Comparison of ENCODE assay signal across 25 cellular contexts in the genomic region with DNA sequence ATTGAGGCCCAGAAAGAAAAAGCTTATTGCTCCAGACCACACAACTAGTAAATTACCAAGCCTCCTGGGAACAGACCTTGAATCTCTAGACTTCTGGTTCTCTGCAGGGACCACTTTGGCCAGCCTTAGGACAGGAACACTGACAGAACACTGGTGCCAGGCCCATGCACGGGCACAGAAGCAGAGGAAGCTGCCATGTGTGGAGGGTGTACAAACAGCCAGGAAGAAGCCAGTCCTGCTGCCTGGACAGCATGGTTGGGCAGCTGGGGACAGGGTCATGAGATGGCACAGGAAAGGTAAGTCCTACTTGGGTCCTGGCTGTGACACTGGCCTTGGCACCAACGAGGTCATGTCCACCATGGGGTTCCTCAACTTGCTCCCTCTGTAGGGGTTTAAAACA. TPM values are rescaled to one million over a fixed set of nuclear protein-coding genes. Genes with fewer than 3 reads are reported as not detected.
A peak's percentile ranks its signal among the peaks of the same experiment; 100 is the strongest.
DNase-seq lines count a peak whose midpoint lies in the region; ATAC-seq, FAIRE-seq and TF ChIP-seq lines count a peak whose summit lies in the region.
"Had no signal": no experiment of that assay in that cellular context is flagged by ENCODE, and none has a peak within 500 bp of the region (broad histone marks: within the 10 kb centered on the region; RNA-seq: fewer than 3 reads in every experiment).

No MANE protein-coding gene starts in this region.

- H3K14ac ChIP-seq in neuronal stem cell (ENCODE audit: low read length) = no peak overlapping the region

- H3K27ac ChIP-seq in neuronal stem cell (replicated peaks; ENCODE audit: low read length) = no peak overlapping the region

- H3K4me3 ChIP-seq in neuronal stem cell (ENCODE audit: low read length in 2 of 2) = no peak overlapping the region
- H3K4me3 ChIP-seq: GM12878 had no signal

- peak overlapping the region; percentile 77 for H3K18ac ChIP-seq in neuronal stem cell (ENCODE audit: low read length)

- H4K91ac ChIP-seq in neuronal stem cell (ENCODE audit: low read depth, low read length, poor library complexity) = no peak overlapping the region

- H3K27ac Mint-ChIP-seq in WTC11 (no peak overlapping the region), glutamatergic neuron (ENCODE audit: unreplicated experiment) (no peak overlapping the region)

- 0 out of 2 replicates have a peak, but pooled peaks cover 4% of the 10 kb centered on the region for H3K9me3 Mint-ChIP-seq in WTC11
- peaks cover 1% of the 10 kb centered on the region for H3K9me3 Mint-ChIP-seq in glutamatergic neuron (ENCODE audit: unreplicated experiment)

- TF ChIP-seq CTCF in WTC11 (IDR thresholded peaks at IDR 0.05) = no peak
- no peak for TF ChIP-seq CTCF in glutamatergic neuron (IDR thresholded peaks at IDR 0.05; ENCODE audit: partially characterized antibody, unreplicated experiment)

- peak overlapping the region; percentile 88 for H2BK120ac ChIP-seq in neuronal stem cell (ENCODE audit: low read depth, low read length)

- peak; percentile 26 for FAIRE-seq in HTR-8/SVneo (lab: Jason Lieb, UNC)
- FAIRE-seq: GM12878, H1, RCC 7860 had no signal

- peaks cover 0 to 2% (median 0%) of the 10 kb centered on the region in 3 experiments for H3K27me3 ChIP-seq in neuronal stem cell (ENCODE audit: control insufficient read depth in 3 of 3, insufficient read depth in 3 of 3, low read depth in 1 of 3, low read length in 3 of 3)

- H2BK5ac ChIP-seq in neuronal stem cell (ENCODE audit: low read length) = no peak overlapping the region

- H2AFZ ChIP-seq in neuronal stem cell (ENCODE audit: low read length) = no peak overlapping the region

- no peak overlapping the region for H3K4ac ChIP-seq in neuronal stem cell (ENCODE audit: low read length)

- H3K4me1 Mint-ChIP-seq in WTC11 = no peaks in the 10 kb centered on the region; the same call in 1 of the 2 replicates
- no peaks in the 10 kb centered on the region for H3K4me1 Mint-ChIP-seq in glutamatergic neuron (ENCODE audit: low read depth, unreplicated experiment)

- H3K79me1 ChIP-seq in neuronal stem cell (ENCODE audit: low read depth, low read length) = no peaks in the 10 kb centered on the region

- DNase-seq in HTR-8/SVneo (ENCODE audit: insufficient read length, low spot score) (no peak), WTC11 (ENCODE audit: low spot score) (peak; percentile 7), iPS-NIHi7 (ENCODE audit: extremely low spot score) (peak; percentile 5), neuronal stem cell (ENCODE audit: low spot score) (no peak), glutamatergic neuron (no peak), T-helper 9 cell (no peak), NCI-H82 treated with DMSO at 0.1 percent for 48 hours (lab: John Stamatoyannopoulos, UW; ENCODE audit: unreplicated experiment) (no peak), H4 (ENCODE audit: low spot score) (no peak)
- DNase-seq: C1 segment of cervical spinal cord; Caco-2; CD4-positive, alpha-beta memory T cell; EL; GDM1; NCI-H1092; NCI-H1417 treated with DMSO at 0.1 percent for 48 hours; NCI-H1694 treated with DMSO at 0.1 percent for 48 hours; NCI-H2081 treated with DMSO at 0.1 percent for 48 hours; NCI-H2171; NCI-H345; NCI-H510A treated with DMSO at 0.1 percent for 48 hours; NCI-H748 treated with DMSO at 0.1 percent for 48 hours had no signal

- WGBS in neuronal stem cell (ENCODE audit: extremely low coverage in 2 of 2, insufficient read length in 2 of 2, insufficient replicate concordance in 1 of 2), 2 donors = no CpG with 5 or more reads among the region's 2 CpGs

- H3K27me3 Mint-ChIP-seq in WTC11 (ENCODE audit: low read depth) (no peaks in the 10 kb centered on the region; the same call in 1 of the 2 replicates), glutamatergic neuron (ENCODE audit: unreplicated experiment) (peaks cover 3% of the 10 kb centered on the region)
- H3K27me3 Mint-ChIP-seq: CD4-positive, alpha-beta memory T cell had no signal

- H3K9me3 ChIP-seq in neuronal stem cell (replicated peaks in 1 of 2; ENCODE audit: control insufficient read depth in 2 of 2, insufficient read depth in 1 of 2, low read depth in 1 of 2, low read length in 2 of 2) = peaks cover 0 to 2% of the 10 kb centered on the region in 2 donors
- H3K9me3 ChIP-seq: Caco-2 had no signal

- peak overlapping the region; percentile 34 for H3K9ac ChIP-seq in neuronal stem cell (ENCODE audit: low read depth, low read length, poor library complexity)

- peak overlapping the region; percentile 48 for H4K8ac ChIP-seq in neuronal stem cell (ENCODE audit: low read depth, low read length)

- ATAC-seq in WTC11 = no peak
- ATAC-seq: GM12878 had no signal

- H3K4me1 ChIP-seq in neuronal stem cell (ENCODE audit: control insufficient read depth in 2 of 2, insufficient read depth in 1 of 2, low read depth in 1 of 2, low read length in 2 of 2) = no peaks in the 10 kb centered on the region

- H3K4me2 ChIP-seq in neuronal stem cell (ENCODE audit: insufficient read depth, low read length, poor library complexity, severe bottlenecking) = no peak overlapping the region

- H2AK5ac ChIP-seq in neuronal stem cell (ENCODE audit: low read depth, low read length) = peak overlapping the region; percentile 42

- H3K36me3 ChIP-seq in neuronal stem cell (replicated peaks in 1 of 2; ENCODE audit: control insufficient read depth in 2 of 2, insufficient read depth in 2 of 2, low read length in 2 of 2) = peaks cover under 1 to 2% of the 10 kb centered on the region in 2 donors

- no peak overlapping the region for H2BK15ac ChIP-seq in neuronal stem cell (ENCODE audit: low read length)

- no peak overlapping the region for H3K4me3 Mint-ChIP-seq in WTC11
- H3K4me3 Mint-ChIP-seq in glutamatergic neuron (ENCODE audit: unreplicated experiment) = no peak overlapping the region

- no peak overlapping the region for H3K23ac ChIP-seq in neuronal stem cell (ENCODE audit: low read depth, low read length, poor library complexity)

- POLR2A ChIA-PET in WTC11 (lab: Charles Lee) = interaction anchor here (0.9 kb wide), 1 partner anchor 16 kb away, joined by 11 read pairs; no protein-coding TSS in a partner anchor

- no peak overlapping the region for H2BK12ac ChIP-seq in neuronal stem cell (ENCODE audit: low read length)

- CTCF ChIA-PET in WTC11 (lab: Charles Lee) = interaction anchor here (0.7 to 13.1 kb wide), 6 partner anchors 16 to 245 kb away, joined by 3 to 462 read pairs (median 5); a partner anchor contains a TSS

- H3K36me3 Mint-ChIP-seq in WTC11 (no peaks in the 10 kb centered on the region), glutamatergic neuron (ENCODE audit: unreplicated experiment) (no peaks in the 10 kb centered on the region)
- H3K36me3 Mint-ChIP-seq: CD4-positive, alpha-beta memory T cell had no signal

TF ChIP-seq in WTC11, 78 proteins besides CTCF, POLR2A, EP300 and RAD21:
- TF ChIP-seq ZNF232 (CRISPR knock-in tag; IDR thresholded peaks at IDR 0.05) (no peak), ELF4 (CRISPR knock-in tag; IDR thresholded peaks at IDR 0.05; ENCODE audit: low read depth) (no peak), TP53 (CRISPR knock-in tag; IDR thresholded peaks at IDR 0.05) (no peak), SOX15 (CRISPR knock-in tag; IDR thresholded peaks at IDR 0.05) (no peak), CBFB (CRISPR knock-in tag; IDR thresholded peaks at IDR 0.05; ENCODE audit: low read depth) (no peak), NFATC4 (CRISPR knock-in tag; IDR thresholded peaks at IDR 0.05) (no peak), ATF1 (CRISPR knock-in tag; IDR thresholded peaks at IDR 0.05) (no peak), RORB (CRISPR knock-in tag; IDR thresholded peaks at IDR 0.05) (no peak)
- TF ChIP-seq, protein P1, sequence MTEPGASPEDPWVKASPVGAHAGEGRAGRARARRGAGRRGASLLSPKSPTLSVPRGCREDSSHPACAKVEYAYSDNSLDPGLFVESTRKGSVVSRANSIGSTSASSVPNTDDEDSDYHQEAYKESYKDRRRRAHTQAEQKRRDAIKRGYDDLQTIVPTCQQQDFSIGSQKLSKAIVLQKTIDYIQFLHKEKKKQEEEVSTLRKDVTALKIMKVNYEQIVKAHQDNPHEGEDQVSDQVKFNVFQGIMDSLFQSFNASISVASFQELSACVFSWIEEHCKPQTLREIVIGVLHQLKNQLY (CRISPR knock-in tag; IDR thresholded peaks at IDR 0.05) = no peak
- TF ChIP-seq, protein P2, sequence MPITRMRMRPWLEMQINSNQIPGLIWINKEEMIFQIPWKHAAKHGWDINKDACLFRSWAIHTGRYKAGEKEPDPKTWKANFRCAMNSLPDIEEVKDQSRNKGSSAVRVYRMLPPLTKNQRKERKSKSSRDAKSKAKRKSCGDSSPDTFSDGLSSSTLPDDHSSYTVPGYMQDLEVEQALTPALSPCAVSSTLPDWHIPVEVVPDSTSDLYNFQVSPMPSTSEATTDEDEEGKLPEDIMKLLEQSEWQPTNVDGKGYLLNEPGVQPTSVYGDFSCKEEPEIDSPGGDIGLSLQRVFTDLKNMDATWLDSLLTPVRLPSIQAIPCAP (CRISPR knock-in tag; IDR thresholded peaks at IDR 0.05) = no peak
TF ChIP-seq in WTC11: peak in this region for 0.

RNA-seq across cellular contexts. Expression of a gene that starts 19.2 kb away (rescaled TPM):
- 1.7 to 2.8 TPM (median 2.4 TPM) in 3 replicates for total RNA-seq in WTC11 (2021)
- 0.52 TPM for polyA plus RNA-seq in neuronal stem cell (2013, experiment 1 of 2)
- 0.40 TPM for polyA plus RNA-seq in neuronal stem cell (2013, experiment 2 of 2)
- 5.4 TPM for total RNA-seq in glutamatergic neuron (ENCODE audit: unreplicated experiment)
- 0.12 and 1.8 TPM in 2 replicates for total RNA-seq in H4 (2014; rRNA removed; shearing (Covaris generic))
- total RNA-seq: A673 had no signal

RNA-seq across cellular contexts. Expression of a gene that starts 20.1 kb away (rescaled TPM):
- total RNA-seq in WTC11 (2021) (8.4 to 14.3 TPM (median 12.0 TPM) in 3 replicates), glutamatergic neuron (ENCODE audit: unreplicated experiment) (431 TPM)
- polyA plus RNA-seq in neuronal stem cell (2013, experiment 1 of 2) = 0.21 TPM
- polyA plus RNA-seq in neuronal stem cell (2013, experiment 2 of 2) = 0.29 TPM
- 1.7 and 2.2 TPM in 2 replicates for total RNA-seq in H4 (2014; rRNA removed; shearing (Covaris generic))
- total RNA-seq: A673; CD4-positive, alpha-beta memory T cell had no signal
- polyA plus RNA-seq: CD4-positive, alpha-beta memory T cell had no signal

RNA-seq across cellular contexts. Expression of a gene that starts 30.0 kb away (rescaled TPM):
- total RNA-seq in WTC11 (2021) (0.30 to 1.0 TPM (median 0.70 TPM) in 3 replicates), glutamatergic neuron (ENCODE audit: unreplicated experiment) (not detected)
- 0.18 TPM for polyA plus RNA-seq in neuronal stem cell (2013, experiment 1 of 2)
- polyA plus RNA-seq in neuronal stem cell (2013, experiment 2 of 2) = 0.29 TPM
- total RNA-seq in H4 (2014; rRNA removed; shearing (Covaris generic)) = not detected in 2 replicates
- total RNA-seq: A673; Caco-2; CD4-positive, alpha-beta memory T cell; H1 had no signal
- polyA plus RNA-seq: H1 had no signal

Comparison
In these comparisons a context has a peak if more than half of its experiments do, and no peak if none do; other contexts are left out.
1. DNase-seq: peak in WTC11 (single experiment) and iPS-NIHi7 (single experiment); none in HTR-8/SVneo (single experiment), neuronal stem cell (single experiment), glutamatergic neuron (single experiment), T-helper 9 cell (single experiment), NCI-H82 treated with DMSO at 0.1 percent for 48 hours (single experiment) and H4 (single experiment).
2. RNA of a gene that starts 20.1 kb away (total RNA-seq): 431 TPM in glutamatergic neuron (single experiment); 8.4 to 14.3 TPM in WTC11 and 1.7 to 2.2 TPM in H4; every median in the first group is over 10 times any median in the second.